1 cellular context compared by ENCODE assay signal in genomic region chr7:112069879-112070321, GRCh38.
TF ChIP-seq lines count a peak whose summit lies in the region.

No MANE protein-coding gene starts in this region.

TF ChIP-seq in GM23338, 12 proteins besides CTCF, POLR2A, EP300 and RAD21 (continued from another document):
- TF ChIP-seq, protein P1, sequence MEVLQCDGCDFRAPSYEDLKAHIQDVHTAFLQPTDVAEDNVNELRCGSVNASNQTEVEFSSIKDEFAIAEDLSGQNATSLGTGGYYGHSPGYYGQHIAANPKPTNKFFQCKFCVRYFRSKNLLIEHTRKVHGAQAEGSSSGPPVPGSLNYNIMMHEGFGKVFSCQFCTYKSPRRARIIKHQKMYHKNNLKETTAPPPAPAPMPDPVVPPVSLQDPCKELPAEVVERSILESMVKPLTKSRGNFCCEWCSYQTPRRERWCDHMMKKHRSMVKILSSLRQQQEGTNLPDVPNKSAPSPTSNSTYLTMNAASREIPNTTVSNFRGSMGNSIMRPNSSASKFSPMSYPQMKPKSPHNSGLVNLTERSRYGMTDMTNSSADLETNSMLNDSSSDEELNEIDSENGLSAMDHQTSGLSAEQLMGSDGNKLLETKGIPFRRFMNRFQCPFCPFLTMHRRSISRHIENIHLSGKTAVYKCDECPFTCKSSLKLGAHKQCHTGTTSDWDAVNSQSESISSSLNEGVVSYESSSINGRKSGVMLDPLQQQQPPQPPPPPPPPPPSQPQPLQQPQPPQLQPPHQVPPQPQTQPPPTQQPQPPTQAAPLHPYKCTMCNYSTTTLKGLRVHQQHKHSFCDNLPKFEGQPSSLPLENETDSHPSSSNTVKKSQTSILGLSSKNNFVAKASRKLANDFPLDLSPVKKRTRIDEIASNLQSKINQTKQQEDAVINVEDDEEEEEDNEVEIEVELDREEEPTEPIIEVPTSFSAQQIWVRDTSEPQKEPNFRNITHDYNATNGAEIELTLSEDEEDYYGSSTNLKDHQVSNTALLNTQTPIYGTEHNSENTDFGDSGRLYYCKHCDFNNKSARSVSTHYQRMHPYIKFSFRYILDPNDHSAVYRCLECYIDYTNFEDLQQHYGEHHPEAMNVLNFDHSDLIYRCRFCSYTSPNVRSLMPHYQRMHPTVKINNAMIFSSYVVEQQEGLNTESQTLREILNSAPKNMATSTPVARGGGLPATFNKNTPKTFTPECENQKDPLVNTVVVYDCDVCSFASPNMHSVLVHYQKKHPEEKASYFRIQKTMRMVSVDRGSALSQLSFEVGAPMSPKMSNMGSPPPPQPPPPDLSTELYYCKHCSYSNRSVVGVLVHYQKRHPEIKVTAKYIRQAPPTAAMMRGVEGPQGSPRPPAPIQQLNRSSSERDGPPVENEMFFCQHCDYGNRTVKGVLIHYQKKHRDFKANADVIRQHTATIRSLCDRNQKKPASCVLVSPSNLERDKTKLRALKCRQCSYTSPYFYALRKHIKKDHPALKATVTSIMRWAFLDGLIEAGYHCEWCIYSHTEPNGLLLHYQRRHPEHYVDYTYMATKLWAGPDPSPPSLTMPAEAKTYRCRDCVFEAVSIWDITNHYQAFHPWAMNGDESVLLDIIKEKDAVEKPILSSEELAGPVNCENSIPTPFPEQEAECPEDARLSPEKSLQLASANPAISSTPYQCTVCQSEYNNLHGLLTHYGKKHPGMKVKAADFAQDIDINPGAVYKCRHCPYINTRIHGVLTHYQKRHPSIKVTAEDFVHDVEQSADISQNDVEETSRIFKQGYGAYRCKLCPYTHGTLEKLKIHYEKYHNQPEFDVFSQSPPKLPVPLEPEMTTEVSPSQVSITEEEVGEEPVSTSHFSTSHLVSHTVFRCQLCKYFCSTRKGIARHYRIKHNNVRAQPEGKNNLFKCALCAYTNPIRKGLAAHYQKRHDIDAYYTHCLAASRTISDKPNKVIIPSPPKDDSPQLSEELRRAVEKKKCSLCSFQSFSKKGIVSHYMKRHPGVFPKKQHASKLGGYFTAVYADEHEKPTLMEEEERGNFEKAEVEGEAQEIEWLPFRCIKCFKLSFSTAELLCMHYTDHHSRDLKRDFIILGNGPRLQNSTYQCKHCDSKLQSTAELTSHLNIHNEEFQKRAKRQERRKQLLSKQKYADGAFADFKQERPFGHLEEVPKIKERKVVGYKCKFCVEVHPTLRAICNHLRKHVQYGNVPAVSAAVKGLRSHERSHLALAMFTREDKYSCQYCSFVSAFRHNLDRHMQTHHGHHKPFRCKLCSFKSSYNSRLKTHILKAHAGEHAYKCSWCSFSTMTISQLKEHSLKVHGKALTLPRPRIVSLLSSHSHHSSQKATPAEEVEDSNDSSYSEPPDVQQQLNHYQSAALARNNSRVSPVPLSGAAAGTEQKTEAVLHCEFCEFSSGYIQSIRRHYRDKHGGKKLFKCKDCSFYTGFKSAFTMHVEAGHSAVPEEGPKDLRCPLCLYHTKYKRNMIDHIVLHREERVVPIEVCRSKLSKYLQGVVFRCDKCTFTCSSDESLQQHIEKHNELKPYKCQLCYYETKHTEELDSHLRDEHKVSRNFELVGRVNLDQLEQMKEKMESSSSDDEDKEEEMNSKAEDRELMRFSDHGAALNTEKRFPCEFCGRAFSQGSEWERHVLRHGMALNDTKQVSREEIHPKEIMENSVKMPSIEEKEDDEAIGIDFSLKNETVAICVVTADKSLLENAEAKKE (CRISPR knock-in tag; IDR thresholded peaks at IDR 0.05) = no peak
- TF ChIP-seq JUNB (IDR thresholded peaks at IDR 0.05; ENCODE audit: unreplicated experiment) = no peak
TF ChIP-seq in GM23338: peak in this region for 0.
